In genomic region chr5:42756630-42757601, GRCh38 we compare ENCODE assay signal across 8 cellular contexts. TPM values are rescaled to one million over a fixed set of nuclear protein-coding genes. Genes with fewer than 3 reads are reported as not detected.
DNase-seq lines count a peak whose midpoint lies in the region; ATAC-seq, FAIRE-seq and TF ChIP-seq lines count a peak whose summit lies in the region.

A gene with protein sequence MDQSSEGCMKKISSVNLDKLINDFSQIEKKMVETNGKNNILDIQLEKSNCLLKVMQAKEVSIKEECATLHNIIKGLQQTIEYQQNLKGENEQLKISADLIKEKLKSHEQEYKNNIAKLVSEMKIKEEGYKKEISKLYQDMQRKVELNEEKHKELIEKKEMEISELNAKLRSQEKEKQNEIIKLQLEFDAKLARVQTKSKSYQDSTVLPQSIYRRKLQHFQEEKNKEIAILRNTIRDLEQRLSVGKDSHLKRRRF (plus strand): TSS chr5:42756818. CDS start chr5:42759122, 2,304 bp downstream.

- H4K20me1 ChIP-seq in astrocyte (ENCODE audit: insufficient read depth, low read length) (no peaks in the 10 kb centered on the region), keratinocyte (ENCODE audit: control insufficient read depth, extremely low read depth, insufficient read depth, low read length) (no peaks in the 10 kb centered on the region), MM.1S (ENCODE audit: insufficient read depth, low read length) (no peaks in the 10 kb centered on the region)

- DNase-seq in T-cell: peak; percentile 14 to 69 (median 47)
- peak; percentile 19 for DNase-seq in astrocyte (ENCODE audit: low read depth)
- no peak for DNase-seq in keratinocyte (ENCODE audit: low read depth, low spot score)
- DNase-seq in stimulated activated CD4-positive, alpha-beta T cell treated with anti-CD3 and anti-CD28 coated beads, TNF-alpha, amount 100 ng/mL, for 4 hours (ENCODE audit: low read depth in 3 of 3): peak; percentile 9 to 24 (median 20)
- no peak for DNase-seq in NCI-H2196 treated with DMSO at 0.1 percent for 48 hours (lab: John Stamatoyannopoulos, UW; ENCODE audit: unreplicated experiment)
- DNase-seq in MM.1S: no peak

- no peak for TF ChIP-seq CTCF in astrocyte (IDR thresholded peaks at IDR 0.05; ENCODE audit: insufficient read depth, low read depth, low read length)
- TF ChIP-seq CTCF in keratinocyte (optimal IDR thresholded peaks at IDR 0.05 in 1 of 3, IDR thresholded peaks at IDR 0.05 in 1 of 3, conservative IDR thresholded peaks at IDR 0.05 in 1 of 3; ENCODE audit: extremely low read depth in 1 of 3, insufficient read depth in 2 of 3, low read length in 3 of 3): no peak
- no peak for TF ChIP-seq CTCF in MM.1S (IDR thresholded peaks at IDR 0.05; ENCODE audit: low read length)

- CTCF ChIA-PET in T-cell (lab: Charles Lee): interaction anchor here in 1 of 2 donors (0.5 to 0.8 kb wide), 3 partner anchors 10 to 251 kb away, joined by 3 to 4 read pairs (median 3); no protein-coding TSS in a partner anchor

- peak within 1 kb of the TSS; percentile 81 for H3K4me2 ChIP-seq in astrocyte (ENCODE audit: low read length)
- H3K4me2 ChIP-seq in keratinocyte (ENCODE audit: control insufficient read depth, extremely low read depth, insufficient read depth, low read depth, low read length): peak within 1 kb of the TSS; percentile 17
- no peak within 1 kb of the TSS for H3K4me2 ChIP-seq in MM.1S (ENCODE audit: low read depth, low read length)

- H3K36me3 ChIP-seq in astrocyte (ENCODE audit: insufficient read depth, low read length) (no peaks in the 10 kb centered on the region), keratinocyte (ENCODE audit: control insufficient read depth in 2 of 2, extremely low read depth in 1 of 2, insufficient read depth in 2 of 2, low read length in 2 of 2) (no peaks in the 10 kb centered on the region), MM.1S (replicated peaks; ENCODE audit: insufficient read depth, low read length) (no peaks in the 10 kb centered on the region)

- H3K9ac ChIP-seq in astrocyte (ENCODE audit: low read length) (peak within 1 kb of the TSS; percentile 73), keratinocyte (ENCODE audit: control insufficient read depth, extremely low read depth, insufficient read depth, low read length) (no peak within 1 kb of the TSS), MM.1S (ENCODE audit: low read length) (no peak within 1 kb of the TSS)

- ATAC-seq in GM18498 (IDR thresholded peaks at IDR 0.05; ENCODE audit: unreplicated experiment) (peak; percentile 91), HG02885 (IDR thresholded peaks at IDR 0.05; ENCODE audit: poor library complexity, unreplicated experiment) (peak; percentile 82), T-cell (replicated peaks in 1 of 4) (peak; percentile 90 to 100 (median 98))

- peak within 1 kb of the TSS; percentile 67 for H2AFZ ChIP-seq in astrocyte (ENCODE audit: low read depth, low read length)
- H2AFZ ChIP-seq in keratinocyte (ENCODE audit: control insufficient read depth, low read length): peak within 1 kb of the TSS; percentile 43
- H2AFZ ChIP-seq in MM.1S (ENCODE audit: low read length): no peak within 1 kb of the TSS

- H3K4me1 ChIP-seq in astrocyte (ENCODE audit: insufficient read depth, low read length) (no peaks in the 10 kb centered on the region), keratinocyte (ENCODE audit: control insufficient read depth, extremely low read depth, insufficient read depth, low read length) (no peaks in the 10 kb centered on the region), MM.1S (ENCODE audit: low read length) (no peaks in the 10 kb centered on the region)

- H3K9me3 ChIP-seq in astrocyte (ENCODE audit: insufficient read depth, low read depth, low read length) (no peaks in the 10 kb centered on the region), keratinocyte (ENCODE audit: control insufficient read depth, low read depth, low read length) (no peaks in the 10 kb centered on the region), MM.1S (replicated peaks; ENCODE audit: insufficient read depth, low read length) (no peaks in the 10 kb centered on the region)

- H3K27me3 Mint-ChIP-seq in T-cell (peaks cover 14 to 19% of the 10 kb centered on the region in 2 donors), astrocyte (ENCODE audit: low read depth, unreplicated experiment) (peaks cover 6% of the 10 kb centered on the region)

- H3K27me3 ChIP-seq in astrocyte (ENCODE audit: insufficient read depth, low read length): no peaks in the 10 kb centered on the region
- no peaks in the 10 kb centered on the region for H3K27me3 ChIP-seq in keratinocyte (ENCODE audit: control insufficient read depth, extremely low read depth, insufficient read depth, low read length)
- H3K27me3 ChIP-seq in MM.1S (replicated peaks; ENCODE audit: insufficient read depth, low read length): no peaks in the 10 kb centered on the region

- peaks cover 13 to 17% (median 14%) of the 10 kb centered on the region in 3 donors for H3K4me1 Mint-ChIP-seq in T-cell
- peaks cover 6% of the 10 kb centered on the region for H3K4me1 Mint-ChIP-seq in astrocyte (ENCODE audit: low read depth, unreplicated experiment)

- POLR2A ChIA-PET in T-cell (lab: Charles Lee): no interaction called here

- H3K79me2 ChIP-seq in astrocyte (ENCODE audit: insufficient read depth, low read length) (no peaks in the 10 kb centered on the region), keratinocyte (ENCODE audit: control insufficient read depth, insufficient read depth, low read length) (no peaks in the 10 kb centered on the region), MM.1S (ENCODE audit: low read length) (no peaks in the 10 kb centered on the region)

- peaks cover 4% of the 10 kb centered on the region for H3K36me3 Mint-ChIP-seq in T-cell
- H3K36me3 Mint-ChIP-seq in astrocyte (ENCODE audit: low read depth, unreplicated experiment): no peaks in the 10 kb centered on the region

- dilution Hi-C loops in keratinocyte (cut with MboI; ENCODE audit: extremely low pct_ligation_motif_present, low sequenced_read_pairs): no loop called here

- H3K4me3 Mint-ChIP-seq in T-cell: peak within 1 kb of the TSS; percentile 82 to 87 (median 87)
- H3K4me3 Mint-ChIP-seq in astrocyte (ENCODE audit: unreplicated experiment): peak within 1 kb of the TSS; percentile 82

- FAIRE-seq in astrocyte (lab: Jason Lieb, UNC): no peak
- peak; percentile 23 for FAIRE-seq in keratinocyte (lab: Jason Lieb, UNC)

- no peaks in the 10 kb centered on the region for H3K9me1 ChIP-seq in keratinocyte (ENCODE audit: control insufficient read depth, extremely low read depth, insufficient read depth, low read length)

- no peak within 1 kb of the TSS for H3K27ac ChIP-seq in astrocyte (ENCODE audit: low read depth, low read length)
- no peak within 1 kb of the TSS for H3K27ac ChIP-seq in keratinocyte (ENCODE audit: control insufficient read depth, insufficient read depth, low read length)
- no peak within 1 kb of the TSS for H3K27ac ChIP-seq in MM.1S (ENCODE audit: low read length)

- H3K9me2 ChIP-seq in MM.1S (replicated peaks; ENCODE audit: insufficient read depth, low read length): no peaks in the 10 kb centered on the region

- peak within 1 kb of the TSS; percentile 65 to 72 for H3K27ac Mint-ChIP-seq in T-cell
- H3K27ac Mint-ChIP-seq in astrocyte (ENCODE audit: unreplicated experiment): peak within 1 kb of the TSS; percentile 7

- H3F3A ChIP-seq in MM.1S (ENCODE audit: insufficient read depth, low read length): no peaks in the 10 kb centered on the region

- no peaks in the 10 kb centered on the region for H3K9me3 Mint-ChIP-seq in T-cell
- H3K9me3 Mint-ChIP-seq in astrocyte (ENCODE audit: unreplicated experiment): no peaks in the 10 kb centered on the region

- H3K4me3 ChIP-seq in astrocyte (ENCODE audit: insufficient read depth, low read depth, low read length): peak within 1 kb of the TSS; percentile 53
- H3K4me3 ChIP-seq in keratinocyte (ENCODE audit: control insufficient read depth in 2 of 3, extremely low read depth in 1 of 3, insufficient read depth in 2 of 3, low read depth in 1 of 3, low read length in 3 of 3): peak within 1 kb of the TSS in 1 of 3 experiments; percentile 25
- H3K4me3 ChIP-seq in MM.1S (ENCODE audit: low read length): no peak within 1 kb of the TSS

RNA-seq across cellular contexts. Expression of the gene that starts here (rescaled TPM):
- total RNA-seq in T-cell: 1 to 10 TPM; 3.6 to 6.5 (median 5.7) TPM
- total RNA-seq in astrocyte: 1.2 and 1.3 TPM in 2 replicates
- 0.24 to 0.71 TPM (median 0.33 TPM) in 3 replicates for polyA plus RNA-seq in keratinocyte
- not detected for polyA plus RNA-seq in keratinocyte (2011; ENCODE audit: low read depth)
- 0.19 and 0.50 TPM in 2 replicates for polyA plus RNA-seq in keratinocyte (2011; cell fraction: cytosol; rRNA removed)
- 0.21 and 0.43 TPM in 2 replicates for polyA plus RNA-seq in keratinocyte (2011; cell fraction: nucleus; rRNA removed)
- polyA plus RNA-seq in keratinocyte (2012; ENCODE audit: low replicate concordance): 0.06 and 0.68 TPM in 2 replicates
- 0.13 to 0.51 TPM (median 0.43 TPM) in 3 replicates for polyA minus RNA-seq in keratinocyte
- not detected for polyA minus RNA-seq in keratinocyte (2011; cell fraction: cytosol; rRNA and poly(A)+ RNA removed)
- 0.23 TPM in 1 of 2 replicates, not detected in the other for polyA minus RNA-seq in keratinocyte (2011; cell fraction: nucleus; rRNA and poly(A)+ RNA removed)

Comparison
In these comparisons a context has a peak if more than half of its experiments do, and no peak if none do; other contexts are left out.
1. DNase-seq: peak in T-cell (34 of 34), astrocyte (single experiment) and stimulated activated CD4-positive, alpha-beta T cell treated with anti-CD3 and anti-CD28 coated beads, TNF-alpha, amount 100 ng/mL, for 4 hours (3 of 3); none in keratinocyte (single experiment), NCI-H2196 treated with DMSO at 0.1 percent for 48 hours (single experiment) and MM.1S (single experiment).
2. Peak in every context shown above with its lines, with median percentiles within 50 percentile points of each other: ATAC-seq.